In genomic region chr5:154562244-154562861, GRCh38 we compare ENCODE assay signal across 20 cellular contexts.
"Had no signal": no experiment of that assay in that cellular context is flagged by ENCODE, and none has a peak within 500 bp of the region (broad histone marks: within the 10 kb centered on the region; RNA-seq: fewer than 3 reads in every experiment).

No MANE protein-coding gene starts in this region.

- DNase-seq: KBM-7, MG63, NCI-H1092, NCI-H1105 treated with DMSO at 0.1 percent for 48 hours, NCI-H1417 treated with DMSO at 0.1 percent for 48 hours, NCI-H146, NCI-H1694 treated with DMSO at 0.1 percent for 48 hours, NCI-H1930, NCI-H2081, NCI-H2107, NCI-H2227 treated with DMSO at 0.1 percent for 48 hours, NCI-H524, NCI-H526 treated with DMSO at 0.1 percent for 48 hours, NCI-H748 treated with DMSO at 0.1 percent for 48 hours, PC-3, SHP77 treated with DMSO at 0.1 percent for 48 hours, SJCRH30 had no signal

- ATAC-seq: Panc1, PC-3, SK-N-SH treated with all-trans-retinoic acid at 6 μM for 48 hours had no signal

- H3K36me3 ChIP-seq: MG63, SJCRH30 had no signal

- H3K4me3 ChIP-seq: MG63, SJCRH30 had no signal

- H3K4me1 ChIP-seq: SJCRH30 had no signal

- H3K27me3 ChIP-seq: MG63, SJCRH30 had no signal

- H3K27ac ChIP-seq: RWPE1, SJCRH30 had no signal

- H3K9me3 ChIP-seq: MG63, SJCRH30 had no signal
